Comparison of ENCODE assay signal across 8 cellular contexts in genomic region chrX:101347859-101348451, GRCh38. TPM values are rescaled to one million over a fixed set of nuclear protein-coding genes. Genes with fewer than 3 reads are reported as not detected.
A peak's percentile ranks its signal among the peaks of the same experiment; 100 is the strongest.
DNase-seq lines count a peak whose midpoint lies in the region; ATAC-seq lines count a peak whose summit lies in the region.

No MANE protein-coding gene starts in this region.

- intact Hi-C loops in aorta (cut with DNase I): no loop called here

- H3K79me2 ChIP-seq in mesendoderm (ENCODE audit: control insufficient read depth, insufficient read depth, low read length): peaks cover 18% of the 10 kb centered on the region

- peak overlapping the region; percentile 77 for H3K56ac ChIP-seq in mesendoderm (ENCODE audit: low read length)

- H3K9ac ChIP-seq in BLaER1 (peak overlapping the region; percentile 84), duodenal mucosa (ENCODE audit: low read depth in 1 of 2, low read length in 2 of 2) (peak overlapping the region; percentile 48 to 78), mesendoderm (ENCODE audit: low read length) (peak overlapping the region; percentile 64)

- no peak overlapping the region for H2BK5ac ChIP-seq in mesendoderm (ENCODE audit: low read length)

- H3K23ac ChIP-seq in mesendoderm (ENCODE audit: low read length): no peak overlapping the region

- H3K4me2 ChIP-seq in BLaER1: peak overlapping the region; percentile 74
- H3K4me2 ChIP-seq in mesendoderm (ENCODE audit: low read length): peak overlapping the region; percentile 43

- H3K4me3 ChIP-seq in BLaER1 (peak overlapping the region; percentile 77), duodenal mucosa (ENCODE audit: low read depth in 1 of 2, low read length in 2 of 2) (peak overlapping the region; percentile 85 to 87), mesendoderm (ENCODE audit: low read length) (peak overlapping the region; percentile 87), aorta (ENCODE audit: low read length in 2 of 2) (peak overlapping the region; percentile 42 to 94)

- no peaks in the 10 kb centered on the region for H3K9me3 ChIP-seq in BLaER1
- H3K9me3 ChIP-seq in duodenal mucosa (ENCODE audit: control insufficient read depth in 1 of 2, low read length in 2 of 2): no peaks in the 10 kb centered on the region
- no peaks in the 10 kb centered on the region for H3K9me3 ChIP-seq in aorta (ENCODE audit: control insufficient read depth, low read length)

- no peak overlapping the region for H2AK5ac ChIP-seq in mesendoderm (ENCODE audit: low read length)

- H3K79me1 ChIP-seq in mesendoderm (ENCODE audit: low read length): no peaks in the 10 kb centered on the region

- WGBS in mesendoderm (ENCODE audit: extremely low coverage, insufficient coverage, low lambda C conversion rate): no CpG with 5 or more reads among the region's 14 CpGs
- WGBS in aorta, 2 donors: 1 to 29% methylated on average over 14 of the region's 14 CpGs

- H4K5ac ChIP-seq in mesendoderm (ENCODE audit: low read length): no peak overlapping the region

- H3K4me1 ChIP-seq in BLaER1: peaks cover 27% of the 10 kb centered on the region
- H3K4me1 ChIP-seq in duodenal mucosa (ENCODE audit: control insufficient read depth in 1 of 2, insufficient read depth in 2 of 2, low read length in 2 of 2): peaks cover 0 to 4% of the 10 kb centered on the region in 2 donors
- no peaks in the 10 kb centered on the region for H3K4me1 ChIP-seq in mesendoderm (ENCODE audit: control insufficient read depth, low read depth, low read length)
- H3K4me1 ChIP-seq in aorta (ENCODE audit: control insufficient read depth in 1 of 2, insufficient read depth in 2 of 2, low read length in 2 of 2): no peaks in the 10 kb centered on the region

- H3K27ac ChIP-seq in BLaER1: peak overlapping the region; percentile 72
- no peak overlapping the region for H3K27ac ChIP-seq in duodenal mucosa (ENCODE audit: low read depth, low read length)
- no peak overlapping the region for H3K27ac ChIP-seq in mesendoderm (ENCODE audit: low read depth, low read length)
- H3K27ac ChIP-seq in aorta (ENCODE audit: low read depth in 1 of 2, low read length in 2 of 2): peak overlapping the region in 1 of 2 donors; percentile 19

- no peaks in the 10 kb centered on the region for H3K27me3 ChIP-seq in BLaER1
- H3K27me3 ChIP-seq in duodenal mucosa (ENCODE audit: control insufficient read depth in 1 of 2, insufficient read depth in 2 of 2, low read length in 2 of 2): no peaks in the 10 kb centered on the region
- H3K27me3 ChIP-seq in mesendoderm (ENCODE audit: insufficient read depth, low read length, poor library complexity): no peaks in the 10 kb centered on the region
- H3K27me3 ChIP-seq in aorta (ENCODE audit: control insufficient read depth in 1 of 2, insufficient read depth in 2 of 2, low read length in 1 of 2): no peaks in the 10 kb centered on the region

- no peak overlapping the region for H4K8ac ChIP-seq in mesendoderm (ENCODE audit: low read depth, low read length)

- H3K36me3 ChIP-seq in BLaER1 (peaks cover 79% of the 10 kb centered on the region), duodenal mucosa (ENCODE audit: control insufficient read depth in 1 of 2, insufficient read depth in 2 of 2, low read length in 2 of 2) (no peaks in the 10 kb centered on the region), mesendoderm (ENCODE audit: control insufficient read depth, insufficient read depth, low read length) (no peaks in the 10 kb centered on the region), aorta (ENCODE audit: control insufficient read depth in 1 of 2, insufficient read depth in 2 of 2, low read length in 1 of 2) (no peaks in the 10 kb centered on the region)

- peaks cover 36% of the 10 kb centered on the region; the same call in 1 of the 2 replicates for H4K20me1 ChIP-seq in BLaER1

- H2BK120ac ChIP-seq in mesendoderm (ENCODE audit: low read depth, low read length): no peak overlapping the region

- H3K18ac ChIP-seq in mesendoderm (ENCODE audit: low read length): no peak overlapping the region

- peak; percentile 6 for DNase-seq in NAMALWA (ENCODE audit: low spot score)
- DNase-seq in mesendoderm: no peak
- no peak for DNase-seq in aorta
- DNase-seq in SHP77 (lab: John Stamatoyannopoulos, UW): no peak
- DNase-seq in T1000 (lab: John Stamatoyannopoulos, UW): no peak

- ATAC-seq in GM21447 (IDR thresholded peaks at IDR 0.05; ENCODE audit: unreplicated experiment) (peak; percentile 6), aorta (ENCODE audit: low FRiP score) (no peak)

- no peak overlapping the region for H2BK15ac ChIP-seq in mesendoderm (replicated peaks; ENCODE audit: low read depth)

- H3K4ac ChIP-seq in mesendoderm (ENCODE audit: low read depth, low read length): no peak overlapping the region

RNA-seq across cellular contexts. Expression of gene TIMM8A, which starts 0.6 kb away (rescaled TPM):
- polyA plus RNA-seq in mesendoderm (2013, experiment 1 of 2): 26.0 TPM
- polyA plus RNA-seq in mesendoderm (2013, experiment 2 of 2): 24.3 TPM
- total RNA-seq in aorta: 1 to 10 TPM; 7.8 to 9.1 TPM
- polyA plus RNA-seq in aorta: 1 to 10 TPM; 3.1 to 7.6 TPM

RNA-seq across cellular contexts. Expression of gene BTK, which starts 38.0 kb away (rescaled TPM):
- polyA plus RNA-seq in mesendoderm (2013, experiment 1 of 2): 0.08 TPM
- 0.13 TPM for polyA plus RNA-seq in mesendoderm (2013, experiment 2 of 2)
- 10 to 100 TPM in 1 of 2 donors, 1 to 10 TPM in 1; 7.8 to 21.0 TPM for total RNA-seq in aorta
- polyA plus RNA-seq in aorta: 1 to 10 TPM; 3.7 to 4.4 TPM

RNA-seq across cellular contexts. Expression of gene RPL36A, which starts 42.9 kb away (rescaled TPM):
- polyA plus RNA-seq in mesendoderm (2013, experiment 1 of 2): 3,648 TPM
- 3,664 TPM for polyA plus RNA-seq in mesendoderm (2013, experiment 2 of 2)
- total RNA-seq in aorta: 100 to 1,000 TPM; 124 to 145 TPM
- polyA plus RNA-seq in aorta: 1,000 to 10,000 TPM; 1,899 to 2,826 TPM

RNA-seq across cellular contexts. Expression of gene TAF7L, which starts 56.8 kb away (rescaled TPM):
- 0.18 TPM for polyA plus RNA-seq in mesendoderm (2013, experiment 1 of 2)
- 0.11 TPM for polyA plus RNA-seq in mesendoderm (2013, experiment 2 of 2)
- not detected for total RNA-seq in aorta
- polyA plus RNA-seq in aorta: under 1 TPM in 1 of 2 donors, not detected in 1; 0.31 TPM

RNA-seq across cellular contexts. Expression of gene GLA, which starts 59.8 kb away (rescaled TPM):
- polyA plus RNA-seq in mesendoderm (2013, experiment 1 of 2): 31.3 TPM
- 32.2 TPM for polyA plus RNA-seq in mesendoderm (2013, experiment 2 of 2)
- 10 to 100 TPM; 23.7 to 26.0 TPM for total RNA-seq in aorta
- 10 to 100 TPM; 25.3 to 41.4 TPM for polyA plus RNA-seq in aorta
